ENCODE assay signal across 17 cellular contexts in genomic region chr10:69641261-69641980, GRCh38. TPM values are rescaled to one million over a fixed set of nuclear protein-coding genes. Genes with fewer than 3 reads are reported as not detected.
DNase-seq lines count a peak whose midpoint lies in the region; ATAC-seq and TF ChIP-seq lines count a peak whose summit lies in the region.
"Had no signal": no experiment of that assay in that cellular context is flagged by ENCODE, and none has a peak within 500 bp of the region (broad histone marks: within the 10 kb centered on the region; RNA-seq: fewer than 3 reads in every experiment).

No MANE protein-coding gene starts in this region.

- no peak for ATAC-seq in GM21723 (IDR thresholded peaks at IDR 0.05; ENCODE audit: unreplicated experiment)
- ATAC-seq: activated naive CD8-positive, alpha-beta T cell treated with anti-CD3 and anti-CD28 coated beads, Interleukin-2, amount 50 U/mL, for 24 hours; left lobe of liver had no signal

- no peaks in the 10 kb centered on the region for H3K27me3 ChIP-seq in NT2/D1 (ENCODE audit: insufficient read depth, insufficient read length)
- H3K27me3 ChIP-seq: cardiac muscle cell, ovary had no signal

- H3K9me3 ChIP-seq in NT2/D1 (ENCODE audit: insufficient read depth, low read length), result no peaks in the 10 kb centered on the region
- H3K9me3 ChIP-seq: ovary had no signal

- no peak for TF ChIP-seq CTCF in epithelial cell of proximal tubule (conservative IDR thresholded peaks at IDR 0.05; ENCODE audit: low read depth, low read length)

- no peak overlapping the region for H3K4me3 ChIP-seq in NT2/D1 (ENCODE audit: insufficient read length, low read depth)
- H3K4me3 ChIP-seq in epithelial cell of proximal tubule (ENCODE audit: low read depth, low read length), result no peak overlapping the region
- H3K4me3 ChIP-seq: cardiac muscle cell, ovary had no signal

- H3K36me3 ChIP-seq in NT2/D1 (ENCODE audit: insufficient read depth, insufficient read length, low read length), result no peaks in the 10 kb centered on the region
- H3K36me3 ChIP-seq: cardiac muscle cell, ovary had no signal

- peak; percentile 44 for DNase-seq in ELR (ENCODE audit: low read depth)
- no peak for DNase-seq in NT2/D1 (ENCODE audit: low read depth, low spot score)
- DNase-seq in epithelial cell of proximal tubule (ENCODE audit: low read depth), result peak; percentile 3
- peak; percentile 6 for DNase-seq in renal cortical epithelial cell (ENCODE audit: low read depth)
- DNase-seq in RPMI8226, result no peak
- DNase-seq in NCI-H1694 treated with DMSO at 0.1 percent for 48 hours (lab: John Stamatoyannopoulos, UW), result no peak
- DNase-seq: activated naive CD8-positive, alpha-beta T cell treated with anti-CD3 and anti-CD28 coated beads, Interleukin-2, amount 50 U/mL, for 24 hours; effector CD8-positive, alpha-beta T cell; GOT3; NCI-H1417; NCI-H82; ovary; stimulated activated CD4-positive, alpha-beta T cell treated with anti-CD3 and anti-CD28 coated beads, Interleukin-4, amount 100 ng/mL, for 24 hours; T-helper 1 cell had no signal

- peak overlapping the region; percentile 36 for H3K9ac ChIP-seq in NT2/D1 (ENCODE audit: insufficient read length, low read depth)

- H3K4me1 ChIP-seq in NT2/D1 (ENCODE audit: insufficient read depth, insufficient read length), result peaks cover 11% of the 10 kb centered on the region

RNA-seq across cellular contexts. Expression of gene FAM241B, which starts 11.4 kb away (rescaled TPM):
- 4.2 and 6.7 TPM in 2 replicates for total RNA-seq in epithelial cell of proximal tubule
- 2.3 and 2.9 TPM in 2 replicates for total RNA-seq in renal cortical epithelial cell

Comparison
In these comparisons a context has a peak if more than half of its experiments do, and no peak if none do; other contexts are left out.
1. DNase-seq: peak in ELR (single experiment), epithelial cell of proximal tubule (single experiment) and renal cortical epithelial cell (single experiment); none in NT2/D1 (single experiment), RPMI8226 (single experiment) and NCI-H1694 treated with DMSO at 0.1 percent for 48 hours (single experiment).